Comparison of ENCODE assay signal across 15 cellular contexts in the genomic region with DNA sequence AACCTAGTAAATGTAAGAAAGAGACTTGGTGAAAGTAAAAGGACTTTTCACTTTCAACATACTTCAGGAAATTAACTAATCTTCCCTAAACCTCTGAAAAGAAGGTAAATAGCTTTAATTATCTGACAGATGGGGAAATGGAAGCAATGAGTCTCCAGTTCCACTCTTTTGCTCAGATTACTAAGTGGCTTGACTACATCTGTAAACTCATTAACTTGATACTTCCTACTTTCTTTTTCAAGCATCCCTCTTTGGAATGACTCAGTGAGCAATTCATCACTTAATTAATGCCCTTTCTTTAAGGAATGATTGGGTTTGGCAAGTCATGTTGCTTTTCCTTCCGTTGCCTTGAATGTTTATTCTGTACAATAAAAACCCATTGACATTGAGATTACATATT.
DNase-seq lines count a peak whose midpoint lies in the region; TF ChIP-seq lines count a peak whose summit lies in the region.
"Had no signal": no experiment of that assay in that cellular context is flagged by ENCODE, and none has a peak within 500 bp of the region (broad histone marks: within the 10 kb centered on the region; RNA-seq: fewer than 3 reads in every experiment).

No MANE protein-coding gene starts in this region.

- no peaks in the 10 kb centered on the region for H3K36me3 ChIP-seq in A673 (ENCODE audit: insufficient read depth, low read length, poor library complexity, severe bottlenecking)
- H3K36me3 ChIP-seq: BLaER1 treated with 17β-estradiol and CSF1 and Interleukin-3, amounts not matched to agents 10 nM and 100 nM had no signal

- no peak overlapping the region for H3K27ac Mint-ChIP-seq in HFFc6
- H3K27ac Mint-ChIP-seq: CD4-positive, CD25-positive, alpha-beta regulatory T cell had no signal

- H3K4me3 ChIP-seq in A673 (ENCODE audit: low read depth, low read length, poor library complexity, severe bottlenecking) (no peak overlapping the region), astrocyte of the spinal cord (ENCODE audit: low read depth, low read length) (no peak overlapping the region)
- H3K4me3 ChIP-seq: BLaER1 treated with 17β-estradiol and CSF1 and Interleukin-3, amounts not matched to agents 10 nM and 100 nM; GM23248 had no signal

- H3K4me3 Mint-ChIP-seq in HFFc6: no peak overlapping the region
- H3K4me3 Mint-ChIP-seq: CD4-positive, CD25-positive, alpha-beta regulatory T cell had no signal

- no peaks in the 10 kb centered on the region for H3K36me3 Mint-ChIP-seq in HFFc6 (ENCODE audit: low read depth)
- H3K36me3 Mint-ChIP-seq: CD4-positive, CD25-positive, alpha-beta regulatory T cell had no signal

- TF ChIP-seq CTCF in A673 (conservative IDR thresholded peaks at IDR 0.05; ENCODE audit: low read depth, low read length): no peak
- TF ChIP-seq CTCF in astrocyte of the spinal cord (IDR thresholded peaks at IDR 0.05; ENCODE audit: low read depth, low read length): no peak
- no peak for TF ChIP-seq CTCF in HFFc6 (IDR thresholded peaks at IDR 0.05)

- in situ Hi-C loops in astrocyte of the spinal cord (cut with HindIII; ENCODE audit: low sequenced_read_pairs): no loop called here

- no peaks in the 10 kb centered on the region for H3K4me1 Mint-ChIP-seq in HFFc6 (ENCODE audit: low read depth)
- H3K4me1 Mint-ChIP-seq: CD4-positive, CD25-positive, alpha-beta regulatory T cell had no signal

- no peaks in the 10 kb centered on the region for H3K27me3 ChIP-seq in A673 (replicated peaks; ENCODE audit: insufficient read depth, low read depth, low read length, poor library complexity)
- H3K27me3 ChIP-seq: BLaER1 treated with 17β-estradiol and CSF1 and Interleukin-3, amounts not matched to agents 10 nM and 100 nM had no signal

- peaks cover 6% of the 10 kb centered on the region for H3K9me3 ChIP-seq in A673 (ENCODE audit: low read depth, low read length, poor library complexity, severe bottlenecking)

- no peak overlapping the region for H3K27ac ChIP-seq in A673 (ENCODE audit: low read depth, low read length, poor library complexity, severe bottlenecking)
- H3K27ac ChIP-seq: 22Rv1; BLaER1 treated with 17β-estradiol and CSF1 and Interleukin-3, amounts not matched to agents 10 nM and 100 nM; GM23248 had no signal

- no TSS peak for BruUV-seq in A673 (replicated peaks; lab: Mats Ljungman, UMichigan)

- no peaks in the 10 kb centered on the region for H3K27me3 Mint-ChIP-seq in HFFc6 (ENCODE audit: insufficient read depth)
- H3K27me3 Mint-ChIP-seq: CD4-positive, CD25-positive, alpha-beta regulatory T cell had no signal

- H3K4me1 ChIP-seq in A673 (ENCODE audit: insufficient read depth, low read length, poor library complexity, severe bottlenecking): no peaks in the 10 kb centered on the region
- H3K4me1 ChIP-seq: BLaER1 treated with 17β-estradiol and CSF1 and Interleukin-3, amounts not matched to agents 10 nM and 100 nM had no signal

- intact Hi-C loops in A673 (cut with micrococcal nuclease; ENCODE audit: unreplicated experiment): loop anchor here (5.0 kb wide), 1 partner anchor 1217 kb away; no protein-coding TSS in a partner anchor

- POLR2A ChIA-PET in A673 (lab: Charles Lee; ENCODE audit: low non-redundant PET): no interaction called here

- CTCF ChIA-PET in A673 (lab: Charles Lee): no interaction called here

- peaks cover 26% of the 10 kb centered on the region for H3K9me3 Mint-ChIP-seq in HFFc6

- DNase-seq in A673 (ENCODE audit: low spot score) (peak; percentile 73), NCI-H524 treated with DMSO at 0.1 percent for 48 hours (lab: John Stamatoyannopoulos, UW) (peak; percentile 78), astrocyte of the spinal cord (ENCODE audit: low read depth, low spot score) (peak; percentile 32), kidney tubule cell (ENCODE audit: low spot score) (peak; percentile 59), H4 (ENCODE audit: low spot score) (no peak), HFFc6 (no peak), NCI-H1092 (lab: John Stamatoyannopoulos, UW) (no peak)
- DNase-seq in effector CD4-positive, alpha-beta T cell: no peak
- DNase-seq: Calu3; CD4-positive, CD25-positive, alpha-beta regulatory T cell; DMS 273 treated with DMSO at 0.1 percent for 48 hours; GM23248; H7 had no signal

Comparison
In these comparisons a context has a peak if more than half of its experiments do, and no peak if none do; other contexts are left out.
1. DNase-seq: peak in A673 (single experiment), NCI-H524 treated with DMSO at 0.1 percent for 48 hours (single experiment), astrocyte of the spinal cord (single experiment) and kidney tubule cell (single experiment); none in effector CD4-positive, alpha-beta T cell (single experiment), H4 (single experiment), HFFc6 (single experiment) and NCI-H1092 (single experiment).